In genomic region chr12:6961695-6962284, GRCh38 we compare ENCODE assay signal across 8 cellular contexts. TPM values are rescaled to one million over a fixed set of nuclear protein-coding genes. Genes with fewer than 3 reads are reported as not detected.
DNase-seq lines count a peak whose midpoint lies in the region; ATAC-seq and TF ChIP-seq lines count a peak whose summit lies in the region.

No MANE protein-coding gene starts in this region.

- no peaks in the 10 kb centered on the region for H3K27me3 Mint-ChIP-seq in activated T-cell treated with anti-CD3 and anti-CD28 coated beads, Interleukin-2, amount 50 U/mL, for 4 hours (ENCODE audit: low read depth)
- no peaks in the 10 kb centered on the region for H3K27me3 Mint-ChIP-seq in stimulated activated naive B cell treated with anti-CD40 and anti-IgM and Interleukin-4, amounts not matched to agents 10 μg/mL and 1 μg/mL and 100 μg/mL, for 72 hours

- ATAC-seq in activated T-cell treated with anti-CD3 and anti-CD28 coated beads, Interleukin-2, amount 50 U/mL, for 4 hours: peak; percentile 38 to 42
- ATAC-seq in left lung (peak; percentile 62), HG02885 (IDR thresholded peaks at IDR 0.05; ENCODE audit: poor library complexity, unreplicated experiment) (no peak)
- ATAC-seq in stimulated activated naive B cell treated with anti-CD40 and anti-IgM and Interleukin-4, amounts not matched to agents 10 μg/mL and 1 μg/mL and 100 μg/mL, for 72 hours (replicated peaks): peak; percentile 13 to 16

- WGBS in SK-N-SH (ENCODE audit: low lambda C conversion rate): 69% methylated on average over 14 of the region's 16 CpGs

- TF ChIP-seq CTCF in SK-N-SH (IDR thresholded peaks at IDR 0.05): peak; percentile 56
- peak in 1 of 2 donors; percentile 8 for TF ChIP-seq CTCF in left lung (IDR thresholded peaks at IDR 0.05)

- H3F3A ChIP-seq in SK-N-SH (replicated peaks; ENCODE audit: insufficient read depth): peaks cover 24% of the 10 kb centered on the region

- H3K27ac ChIP-seq in SK-N-SH (ENCODE audit: low read depth in 2 of 2, low read length in 1 of 2) (no peak overlapping the region; a peak in 1 of 4 replicates), left lung (peak overlapping the region; percentile 83 to 93)

- peak overlapping the region; percentile 86; the same call in 1 of the 2 replicates for H2AFZ ChIP-seq in SK-N-SH (ENCODE audit: low read depth)

- H3K9me3 ChIP-seq in SK-N-SH: no peaks in the 10 kb centered on the region
- no peaks in the 10 kb centered on the region for H3K9me3 ChIP-seq in left lung

- TF ChIP-seq RAD21 in SK-N-SH (IDR thresholded peaks at IDR 0.05; ENCODE audit: low read length): no peak

- no peaks in the 10 kb centered on the region for H3K9me3 Mint-ChIP-seq in activated T-cell treated with anti-CD3 and anti-CD28 coated beads, Interleukin-2, amount 50 U/mL, for 4 hours
- H3K9me3 Mint-ChIP-seq in stimulated activated naive B cell treated with anti-CD40 and anti-IgM and Interleukin-4, amounts not matched to agents 10 μg/mL and 1 μg/mL and 100 μg/mL, for 72 hours: no peaks in the 10 kb centered on the region

- no peak overlapping the region for H3K4me2 ChIP-seq in SK-N-SH

- H3K27me3 ChIP-seq in SK-N-SH (ENCODE audit: insufficient read depth): no peaks in the 10 kb centered on the region
- H3K27me3 ChIP-seq in left lung: no peaks in the 10 kb centered on the region

- intact Hi-C loops in left lung (cut with DNase I): no loop called here

- no peaks in the 10 kb centered on the region for H3K9me2 ChIP-seq in SK-N-SH

- peak overlapping the region; percentile 98 for H3K27ac Mint-ChIP-seq in stimulated activated naive B cell treated with anti-CD40 and anti-IgM and Interleukin-4, amounts not matched to agents 10 μg/mL and 1 μg/mL and 100 μg/mL, for 72 hours

- H3K36me3 ChIP-seq in SK-N-SH (replicated peaks in 1 of 2; ENCODE audit: control insufficient read depth in 1 of 2, insufficient read depth in 2 of 2, low read length in 1 of 2): peaks cover 4 to 23% of the 10 kb centered on the region in 2 experiments
- H3K36me3 ChIP-seq in left lung: peaks cover 0 to 57% of the 10 kb centered on the region in 2 donors

- POLR2A ChIA-PET in SK-N-SH (lab: Yijun Ruan, JAX): interaction anchor here (1.6 to 6.8 kb wide), 2 partner anchors 16 to 41 kb away, joined by 3 to 62 read pairs; partner anchors contain the start of genes C12orf57 and RNU7-1

- no peaks in the 10 kb centered on the region for H3K79me2 ChIP-seq in SK-N-SH (ENCODE audit: insufficient read depth)

- H3K4me1 Mint-ChIP-seq in activated T-cell treated with anti-CD3 and anti-CD28 coated beads, Interleukin-2, amount 50 U/mL, for 4 hours (ENCODE audit: low read depth): peaks cover 82% of the 10 kb centered on the region
- H3K4me1 Mint-ChIP-seq in stimulated activated naive B cell treated with anti-CD40 and anti-IgM and Interleukin-4, amounts not matched to agents 10 μg/mL and 1 μg/mL and 100 μg/mL, for 72 hours: peaks cover 73 to 95% of the 10 kb centered on the region in 2 donors

- peak overlapping the region; percentile 13 for H3K9ac ChIP-seq in SK-N-SH

- no peaks in the 10 kb centered on the region for H4K20me1 ChIP-seq in SK-N-SH (ENCODE audit: insufficient read depth)

- H3K4me3 ChIP-seq in SK-N-SH (ENCODE audit: low read depth in 2 of 2, low read length in 1 of 2) (peak overlapping the region in 1 of 2 experiments; percentile 35; a peak in 1 of 4 replicates), left lung (peak overlapping the region; percentile 5 to 47)

- CTCF ChIA-PET in SK-N-SH (lab: Yijun Ruan, JAX): interaction anchor here (0.6 to 8.0 kb wide), 13 partner anchors 8 to 148 kb away, joined by 3 to 114 read pairs (median 4); partner anchors contain the start of genes C12orf57, ENO2 and RNU7-1

- peak overlapping the region; percentile 78 for H3K4me3 Mint-ChIP-seq in activated T-cell treated with anti-CD3 and anti-CD28 coated beads, Interleukin-2, amount 50 U/mL, for 4 hours
- H3K4me3 Mint-ChIP-seq in stimulated activated naive B cell treated with anti-CD40 and anti-IgM and Interleukin-4, amounts not matched to agents 10 μg/mL and 1 μg/mL and 100 μg/mL, for 72 hours: peak overlapping the region; percentile 89

- DNase-seq in activated T-cell treated with anti-CD3 and anti-CD28 coated beads, Interleukin-2, amount 50 U/mL, for 4 hours: peak; percentile 36
- no peak for DNase-seq in activated T-cell treated with anti-CD3 and anti-CD28 coated beads, Interleukin-2, amount 50 U/mL, for 1 hour
- DNase-seq in MV-4-11 (lab: John Stamatoyannopoulos, UW): peak; percentile 86
- DNase-seq in SK-N-SH: peak; percentile 78
- DNase-seq in dedifferentiated amniotic fluid mesenchymal stem cell (ENCODE audit: extremely low spot score): peak; percentile 36
- peak; percentile 76 to 87 for DNase-seq in left lung
- no peak for DNase-seq in stimulated activated naive B cell treated with anti-CD40 and anti-IgM and Interleukin-4, amounts not matched to agents 10 μg/mL and 1 μg/mL and 100 μg/mL, for 72 hours

- peaks cover 0 to 8% of the 10 kb centered on the region in 2 experiments; a peak in 2 of 4 replicates for H3K4me1 ChIP-seq in SK-N-SH (ENCODE audit: control insufficient read depth in 1 of 2, insufficient read depth in 2 of 2, low read depth in 1 of 2, low read length in 1 of 2)
- peaks cover 31 to 92% of the 10 kb centered on the region in 2 donors for H3K4me1 ChIP-seq in left lung

- no peak for TF ChIP-seq EP300 in SK-N-SH (IDR thresholded peaks at IDR 0.05; ENCODE audit: borderline replicate concordance in 1 of 2, low read depth in 1 of 2, low read length in 1 of 2)

- H3K36me3 Mint-ChIP-seq in activated T-cell treated with anti-CD3 and anti-CD28 coated beads, Interleukin-2, amount 50 U/mL, for 4 hours (ENCODE audit: insufficient read depth): peaks cover 36% of the 10 kb centered on the region
- peaks cover 57 to 79% of the 10 kb centered on the region in 2 donors for H3K36me3 Mint-ChIP-seq in stimulated activated naive B cell treated with anti-CD40 and anti-IgM and Interleukin-4, amounts not matched to agents 10 μg/mL and 1 μg/mL and 100 μg/mL, for 72 hours

TF ChIP-seq in SK-N-SH, 30 proteins besides CTCF, POLR2A, EP300 and RAD21:
- TF ChIP-seq FOXJ3 (CRISPR knock-in tag; IDR thresholded peaks at IDR 0.05) (no peak), TAF1 (IDR thresholded peaks at IDR 0.05; ENCODE audit: borderline replicate concordance, low read depth, low read length) (no peak), SMC3 (IDR thresholded peaks at IDR 0.05; ENCODE audit: low read depth, low read length) (peak; percentile 35), ELF1 (IDR thresholded peaks at IDR 0.05) (no peak)
TF ChIP-seq in SK-N-SH: peak in this region for 1.

RNA-seq across cellular contexts. Expression of gene PHB2, which starts 8.7 kb away (rescaled TPM):
- 100 to 1,000 TPM; 619 to 718 (median 635) TPM for total RNA-seq in activated T-cell treated with anti-CD3 and anti-CD28 coated beads, Interleukin-2, amount 50 U/mL, for 4 hours
- polyA plus RNA-seq in SK-N-SH (2012; rRNA removed): 386 and 447 TPM in 2 replicates
- 287 and 379 TPM in 2 replicates for polyA plus RNA-seq in SK-N-SH (2012; cell fraction: cytosol; rRNA removed)
- 324 and 396 TPM in 2 replicates for polyA plus RNA-seq in SK-N-SH (2012; cell fraction: nucleus; rRNA removed)
- 100 to 1,000 TPM; 113 to 142 TPM for total RNA-seq in left lung

RNA-seq across cellular contexts. Expression of gene EMG1, which starts 8.9 kb away (rescaled TPM):
- 100 to 1,000 TPM; 215 to 254 (median 223) TPM for total RNA-seq in activated T-cell treated with anti-CD3 and anti-CD28 coated beads, Interleukin-2, amount 50 U/mL, for 4 hours
- 77.4 and 82.8 TPM in 2 replicates for polyA plus RNA-seq in SK-N-SH (2012; rRNA removed)
- 74.4 and 76.0 TPM in 2 replicates for polyA plus RNA-seq in SK-N-SH (2012; cell fraction: cytosol; rRNA removed)
- 73.4 and 75.5 TPM in 2 replicates for polyA plus RNA-seq in SK-N-SH (2012; cell fraction: nucleus; rRNA removed)
- 10 to 100 TPM; 36.3 to 46.6 TPM for total RNA-seq in left lung

RNA-seq across cellular contexts. Expression of gene PTPN6, which starts 10.6 kb away (rescaled TPM):
- total RNA-seq in activated T-cell treated with anti-CD3 and anti-CD28 coated beads, Interleukin-2, amount 50 U/mL, for 4 hours: 100 to 1,000 TPM; 309 to 404 (median 401) TPM
- 0.12 and 0.18 TPM in 2 replicates for polyA plus RNA-seq in SK-N-SH (2012; rRNA removed)
- polyA plus RNA-seq in SK-N-SH (2012; cell fraction: cytosol; rRNA removed): 0.09 TPM in 1 of 2 replicates, not detected in the other
- 0.43 and 0.96 TPM in 2 replicates for polyA plus RNA-seq in SK-N-SH (2012; cell fraction: nucleus; rRNA removed)
- 100 to 1,000 TPM in 1 of 2 donors, 10 to 100 TPM in 1; 74.6 to 145 TPM for total RNA-seq in left lung

RNA-seq across cellular contexts. Expression of gene C12orf57, which starts 18.0 kb away (rescaled TPM):
- 100 to 1,000 TPM; 180 to 190 (median 184) TPM for total RNA-seq in activated T-cell treated with anti-CD3 and anti-CD28 coated beads, Interleukin-2, amount 50 U/mL, for 4 hours
- 560 and 659 TPM in 2 replicates for polyA plus RNA-seq in SK-N-SH (2012; rRNA removed)
- polyA plus RNA-seq in SK-N-SH (2012; cell fraction: cytosol; rRNA removed): 378 and 573 TPM in 2 replicates
- polyA plus RNA-seq in SK-N-SH (2012; cell fraction: nucleus; rRNA removed): 265 and 491 TPM in 2 replicates
- 100 to 1,000 TPM; 159 to 194 TPM for total RNA-seq in left lung

RNA-seq across cellular contexts. Expression of gene RNU7-1, which starts 18.2 kb away (rescaled TPM):
- total RNA-seq in activated T-cell treated with anti-CD3 and anti-CD28 coated beads, Interleukin-2, amount 50 U/mL, for 4 hours: not detected
- not detected in 2 replicates for polyA plus RNA-seq in SK-N-SH (2012; rRNA removed)
- polyA plus RNA-seq in SK-N-SH (2012; cell fraction: cytosol; rRNA removed): not detected in 2 replicates
- not detected in 2 replicates for polyA plus RNA-seq in SK-N-SH (2012; cell fraction: nucleus; rRNA removed)
- total RNA-seq in left lung: not detected

Comparison
In these comparisons a context has a peak if more than half of its experiments do, and no peak if none do; other contexts are left out.
1. DNase-seq: peak in activated T-cell treated with anti-CD3 and anti-CD28 coated beads, Interleukin-2, amount 50 U/mL, for 4 hours (single experiment), MV-4-11 (single experiment), SK-N-SH (single experiment), dedifferentiated amniotic fluid mesenchymal stem cell (single experiment) and left lung (2 of 2); none in activated T-cell treated with anti-CD3 and anti-CD28 coated beads, Interleukin-2, amount 50 U/mL, for 1 hour (single experiment) and stimulated activated naive B cell treated with anti-CD40 and anti-IgM and Interleukin-4, amounts not matched to agents 10 μg/mL and 1 μg/mL and 100 μg/mL, for 72 hours (single experiment).
2. H3K27ac ChIP-seq: peak in left lung (2 of 2); none in SK-N-SH (0 of 2).
3. RNA of gene PHB2, which starts 8.7 kb away (total RNA-seq): 619 to 718 TPM in activated T-cell treated with anti-CD3 and anti-CD28 coated beads, Interleukin-2, amount 50 U/mL, for 4 hours; 113 to 142 TPM in left lung; every median in the first group is over 4 times any median in the second.
4. RNA of gene EMG1, which starts 8.9 kb away (total RNA-seq): 215 to 254 TPM in activated T-cell treated with anti-CD3 and anti-CD28 coated beads, Interleukin-2, amount 50 U/mL, for 4 hours; 36.3 to 46.6 TPM in left lung; every median in the first group is over 4 times any median in the second.